14 cellular contexts compared by ENCODE assay signal in genomic region chr12:116266220-116266619, GRCh38. TPM values are rescaled to one million over a fixed set of nuclear protein-coding genes. Genes with fewer than 3 reads are reported as not detected.
DNase-seq lines count a peak whose midpoint lies in the region; ATAC-seq and TF ChIP-seq lines count a peak whose summit lies in the region.
"Had no signal": no experiment of that assay in that cellular context is flagged by ENCODE, and none has a peak within 500 bp of the region (broad histone marks: within the 10 kb centered on the region; RNA-seq: fewer than 3 reads in every experiment).

No MANE protein-coding gene starts in this region.

- no peak overlapping the region for H3K4me3 ChIP-seq in PC-9
- H3K4me3 ChIP-seq in epithelial cell of esophagus (ENCODE audit: low read length) = no peak overlapping the region
- H3K4me3 ChIP-seq in neutrophil (ENCODE audit: low read depth in 1 of 2, low read length in 1 of 2) = no peak overlapping the region
- H3K4me3 ChIP-seq in CD4-positive, alpha-beta memory T cell (ENCODE audit: low read length in 2 of 2) = no peak overlapping the region
- H3K4me3 ChIP-seq: lung had no signal

- H3K4me1 Mint-ChIP-seq in CD4-positive, alpha-beta memory T cell = peaks cover 28 to 35% (median 32%) of the 10 kb centered on the region in 4 donors

- H3K27me3 Mint-ChIP-seq in CD4-positive, alpha-beta memory T cell = no peaks in the 10 kb centered on the region
- H3K27me3 Mint-ChIP-seq: activated naive CD4-positive, alpha-beta T cell treated with anti-CD3 and anti-CD28 coated beads, Interleukin-2, amount 50 U/mL, for 24 hours had no signal

- ATAC-seq in HG03432 (IDR thresholded peaks at IDR 0.05; ENCODE audit: unreplicated experiment) = no peak

- H4K20me1 ChIP-seq in PC-9 (ENCODE audit: insufficient read depth) = peaks cover 77% of the 10 kb centered on the region

- H3K9me3 ChIP-seq in PC-9 (ENCODE audit: insufficient read depth, low read depth) (no peaks in the 10 kb centered on the region), neutrophil (no peaks in the 10 kb centered on the region)
- no peaks in the 10 kb centered on the region for H3K9me3 ChIP-seq in CD4-positive, alpha-beta memory T cell (ENCODE audit: control insufficient read depth in 1 of 2, low read length in 2 of 2)

- H3K27ac ChIP-seq in PC-9 (no peak overlapping the region), neutrophil (peak overlapping the region; percentile 29)
- no peak overlapping the region for H3K27ac ChIP-seq in CD4-positive, alpha-beta memory T cell (ENCODE audit: low read depth, low read length)
- H3K27ac ChIP-seq: epithelial cell of prostate had no signal

- intact Hi-C loops in PC-9 (cut with micrococcal nuclease; ENCODE audit: unreplicated experiment) = loop anchor here (10.0 kb wide), 1 partner anchor 251 kb away; no protein-coding TSS in a partner anchor
- intact Hi-C loops in CD4-positive, alpha-beta memory T cell (cut with micrococcal nuclease) = no loop called here

- H2AFZ ChIP-seq in PC-9 = no peak overlapping the region

- peaks cover 100% of the 10 kb centered on the region for H3K79me2 ChIP-seq in PC-9 (ENCODE audit: low read depth)

- CTCF ChIA-PET in PC-9 (lab: Charles Lee) = no interaction called here
- CTCF ChIA-PET in CD4-positive, alpha-beta memory T cell (lab: Charles Lee; ENCODE audit: partially characterized antibody) = interaction anchor here (1.7 kb wide), 1 partner anchor 9 kb away, joined by 4 read pairs; no protein-coding TSS in a partner anchor

- BruUV-seq in PC-9 (replicated peaks; lab: Mats Ljungman, UMichigan) = no TSS peak

- no peaks in the 10 kb centered on the region; the same call in 1 of the 2 replicates for H3F3A ChIP-seq in PC-9 (ENCODE audit: insufficient read depth, low read depth)

- H3K36me3 ChIP-seq in PC-9 (ENCODE audit: low read depth) (no peaks in the 10 kb centered on the region), neutrophil (no peaks in the 10 kb centered on the region)
- H3K36me3 ChIP-seq in CD4-positive, alpha-beta memory T cell (ENCODE audit: insufficient read depth, low read length) = no peaks in the 10 kb centered on the region

- H3K9me3 Mint-ChIP-seq in CD4-positive, alpha-beta memory T cell = no peaks in the 10 kb centered on the region
- H3K9me3 Mint-ChIP-seq: activated naive CD4-positive, alpha-beta T cell treated with anti-CD3 and anti-CD28 coated beads, Interleukin-2, amount 50 U/mL, for 24 hours had no signal

- peaks cover 29% of the 10 kb centered on the region for H3K4me1 ChIP-seq in PC-9 (replicated peaks; ENCODE audit: insufficient read depth)
- peaks cover 24 to 59% of the 10 kb centered on the region in 2 experiments for H3K4me1 ChIP-seq in neutrophil (ENCODE audit: control insufficient read depth in 1 of 2, insufficient read depth in 1 of 2, low read depth in 1 of 2, low read length in 1 of 2)
- H3K4me1 ChIP-seq in CD4-positive, alpha-beta memory T cell (ENCODE audit: insufficient read depth, low read length) = peaks cover 88% of the 10 kb centered on the region

- no peak overlapping the region for H3K4me3 Mint-ChIP-seq in CD4-positive, alpha-beta memory T cell
- H3K4me3 Mint-ChIP-seq: activated naive CD4-positive, alpha-beta T cell treated with anti-CD3 and anti-CD28 coated beads, Interleukin-2, amount 50 U/mL, for 24 hours had no signal

- TF ChIP-seq CTCF in PC-9 (conservative IDR thresholded peaks at IDR 0.05) (no peak), epithelial cell of esophagus (IDR thresholded peaks at IDR 0.05; ENCODE audit: insufficient read depth, low read depth, low read length, missing control alignments) (peak; percentile 44), neutrophil (IDR thresholded peaks at IDR 0.05) (no peak), GM20000 (IDR thresholded peaks at IDR 0.05; ENCODE audit: extremely low read depth, missing control alignments) (no peak)

- POLR2A ChIA-PET in PC-9 (lab: Charles Lee; ENCODE audit: unreplicated experiment) = interaction anchor here (0.6 kb wide), 1 partner anchor 223 kb away, joined by 3 read pairs; no protein-coding TSS in a partner anchor
- POLR2A ChIA-PET in CD4-positive, alpha-beta memory T cell (lab: Charles Lee; ENCODE audit: partially characterized antibody) = no interaction called here

- no peak overlapping the region for H3K27ac Mint-ChIP-seq in CD4-positive, alpha-beta memory T cell
- H3K27ac Mint-ChIP-seq: activated naive CD4-positive, alpha-beta T cell treated with anti-CD3 and anti-CD28 coated beads, Interleukin-2, amount 50 U/mL, for 24 hours had no signal

- no peaks in the 10 kb centered on the region for H3K9me2 ChIP-seq in PC-9 (ENCODE audit: insufficient read depth)

- H3K36me3 Mint-ChIP-seq in CD4-positive, alpha-beta memory T cell = no peaks in the 10 kb centered on the region
- H3K36me3 Mint-ChIP-seq: activated naive CD4-positive, alpha-beta T cell treated with anti-CD3 and anti-CD28 coated beads, Interleukin-2, amount 50 U/mL, for 24 hours had no signal

- no peaks in the 10 kb centered on the region for H3K27me3 ChIP-seq in PC-9 (ENCODE audit: insufficient read depth, low read depth)
- H3K27me3 ChIP-seq in neutrophil = no peaks in the 10 kb centered on the region
- no peaks in the 10 kb centered on the region for H3K27me3 ChIP-seq in CD4-positive, alpha-beta memory T cell (ENCODE audit: insufficient read depth, low read length)

- DNase-seq in EL (peak; percentile 42), PC-9 (no peak), epithelial cell of esophagus (ENCODE audit: low read depth) (peak; percentile 51), OCI-M2 (lab: John Stamatoyannopoulos, UW; ENCODE audit: unreplicated experiment) (no peak), GM20000 (ENCODE audit: low spot score) (no peak)
- DNase-seq in CD4-positive, alpha-beta memory T cell = no peak
- DNase-seq: activated CD4-positive, alpha-beta T cell treated with anti-CD3 and anti-CD28 coated beads, Interleukin-2, amount 50 U/mL, for 4 hours; right cardiac atrium; SHP77 had no signal

- H3K4me2 ChIP-seq in PC-9 = peak overlapping the region; percentile 30

RNA-seq across cellular contexts. Expression of gene MED13L, which starts 11.3 kb away (rescaled TPM):
- 89.5 and 101 TPM in 2 replicates for total RNA-seq in PC-9 (2021)
- 100 to 1,000 TPM; 150 to 156 TPM for total RNA-seq in CD4-positive, alpha-beta memory T cell
- 10 to 100 TPM in 1 of 2 donors, 1 to 10 TPM in 1; 3.8 to 12.4 TPM for polyA plus RNA-seq in CD4-positive, alpha-beta memory T cell

Comparison
In these comparisons a context has a peak if more than half of its experiments do, and no peak if none do; other contexts are left out.
1. DNase-seq: peak in EL (single experiment) and epithelial cell of esophagus (single experiment); none in PC-9 (0 of 2), CD4-positive, alpha-beta memory T cell (0 of 5), OCI-M2 (single experiment) and GM20000 (single experiment).